29 cellular contexts compared by ENCODE assay signal in the genomic region with DNA sequence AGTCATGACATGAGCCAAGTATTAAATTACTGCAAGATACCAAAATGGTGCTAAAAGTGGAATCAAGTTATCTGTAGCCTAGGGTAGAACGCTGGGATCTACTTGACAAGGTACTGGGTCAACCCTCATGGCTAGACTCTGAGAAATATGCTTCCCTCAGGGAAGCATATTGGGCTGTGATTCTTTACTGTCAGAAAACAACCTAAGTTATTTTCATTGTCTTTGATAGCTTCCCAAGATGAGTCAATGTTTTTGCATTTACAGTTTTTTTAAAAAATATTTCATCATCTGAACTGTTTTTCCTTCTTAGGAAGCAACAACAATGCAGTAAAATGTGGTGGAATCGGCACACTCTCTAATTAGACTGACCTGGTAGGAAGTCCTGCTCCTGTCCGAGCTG.
DNase-seq lines count a peak whose midpoint lies in the region; ATAC-seq, FAIRE-seq and TF ChIP-seq lines count a peak whose summit lies in the region.
"Had no signal": no experiment of that assay in that cellular context is flagged by ENCODE, and none has a peak within 500 bp of the region (broad histone marks: within the 10 kb centered on the region; RNA-seq: fewer than 3 reads in every experiment).

No MANE protein-coding gene starts in this region.

- no peaks in the 10 kb centered on the region for H3K4me1 Mint-ChIP-seq in activated CD8-positive, alpha-beta memory T cell treated with anti-CD3 and anti-CD28 coated beads, Interleukin-2, amount 10 ng/mL, durations not matched to agents 7 days and 5 days
- H3K4me1 Mint-ChIP-seq in immature natural killer cell, result no peaks in the 10 kb centered on the region
- H3K4me1 Mint-ChIP-seq: activated CD4-positive, alpha-beta T cell treated with anti-CD3 and anti-CD28 coated beads, Interleukin-2, amount 10 ng/mL, durations not matched to agents 7 days and 5 days; natural killer cell; stimulated activated naive B cell treated with anti-CD40 and anti-IgM and Interleukin-4, amounts not matched to agents 10 μg/mL and 1 μg/mL and 100 μg/mL, for 72 hours had no signal

- 57 to 62% methylated on average over 3 of the region's 3 CpGs for WGBS in lower leg skin, 2 donors

- no peak overlapping the region for H3K4me3 Mint-ChIP-seq in activated CD8-positive, alpha-beta memory T cell treated with anti-CD3 and anti-CD28 coated beads, Interleukin-2, amount 10 ng/mL, durations not matched to agents 7 days and 5 days
- H3K4me3 Mint-ChIP-seq in immature natural killer cell, result no peak overlapping the region
- H3K4me3 Mint-ChIP-seq: activated CD4-positive, alpha-beta T cell treated with anti-CD3 and anti-CD28 coated beads, Interleukin-2, amount 10 ng/mL, durations not matched to agents 7 days and 5 days; activated naive CD8-positive, alpha-beta T cell; activated T-helper 1 cell treated with anti-CD3 and anti-CD28 coated beads, Interleukin-12 subunit alpha, Interleukin-12 subunit beta, Interleukin-2, Interleukin-4 antibody, amounts not matched to agents 30 ng/mL and 10 ng/mL and 1 ng/mL, durations not matched to agents 14 hours and 24 hours and 36 hours; CD14-positive monocyte; effector memory CD8-positive, alpha-beta T cell; natural killer cell; stimulated activated naive B cell treated with anti-CD40 and anti-IgM and Interleukin-4, amounts not matched to agents 10 μg/mL and 1 μg/mL and 100 μg/mL, for 72 hours had no signal

- H3K27me3 Mint-ChIP-seq in activated CD8-positive, alpha-beta memory T cell treated with anti-CD3 and anti-CD28 coated beads, Interleukin-2, amount 10 ng/mL, durations not matched to agents 7 days and 5 days, result no peaks in the 10 kb centered on the region
- H3K27me3 Mint-ChIP-seq in immature natural killer cell (ENCODE audit: low read depth in 3 of 3), result no peaks in the 10 kb centered on the region
- H3K27me3 Mint-ChIP-seq: activated CD4-positive, alpha-beta T cell treated with anti-CD3 and anti-CD28 coated beads, Interleukin-2, amount 10 ng/mL, durations not matched to agents 7 days and 5 days; activated naive CD8-positive, alpha-beta T cell; effector memory CD8-positive, alpha-beta T cell; stimulated activated naive B cell treated with anti-CD40 and anti-IgM and Interleukin-4, amounts not matched to agents 10 μg/mL and 1 μg/mL and 100 μg/mL, for 72 hours had no signal

- no peaks in the 10 kb centered on the region for H3K9me3 Mint-ChIP-seq in activated CD8-positive, alpha-beta memory T cell treated with anti-CD3 and anti-CD28 coated beads, Interleukin-2, amount 10 ng/mL, durations not matched to agents 7 days and 5 days (ENCODE audit: low read depth)
- no peaks in the 10 kb centered on the region for H3K9me3 Mint-ChIP-seq in immature natural killer cell
- H3K9me3 Mint-ChIP-seq: activated CD4-positive, alpha-beta T cell treated with anti-CD3 and anti-CD28 coated beads, Interleukin-2, amount 10 ng/mL, durations not matched to agents 7 days and 5 days; activated T-helper 1 cell treated with anti-CD3 and anti-CD28 coated beads, Interleukin-12 subunit alpha, Interleukin-12 subunit beta, Interleukin-2, Interleukin-4 antibody, amounts not matched to agents 30 ng/mL and 10 ng/mL and 1 ng/mL, durations not matched to agents 14 hours and 24 hours and 36 hours; CD14-positive monocyte; effector memory CD8-positive, alpha-beta T cell; natural killer cell; stimulated activated naive B cell treated with anti-CD40 and anti-IgM and Interleukin-4, amounts not matched to agents 10 μg/mL and 1 μg/mL and 100 μg/mL, for 72 hours had no signal

- no peaks in the 10 kb centered on the region for H3K36me3 Mint-ChIP-seq in activated CD8-positive, alpha-beta memory T cell treated with anti-CD3 and anti-CD28 coated beads, Interleukin-2, amount 10 ng/mL, durations not matched to agents 7 days and 5 days
- peaks cover 6 to 29% (median 19%) of the 10 kb centered on the region in 3 donors for H3K36me3 Mint-ChIP-seq in immature natural killer cell
- H3K36me3 Mint-ChIP-seq: natural killer cell had no signal

- H3K4me3 ChIP-seq in AG10803 (ENCODE audit: low read length) (no peak overlapping the region), lower leg skin (ENCODE audit: low read depth, poor library complexity, severe bottlenecking) (no peak overlapping the region)
- H3K4me3 ChIP-seq: heart left ventricle, left lung, right atrium auricular region, SK-N-MC, suprapubic skin had no signal

- TF ChIP-seq CTCF in AG10803 (conservative IDR thresholded peaks at IDR 0.05; ENCODE audit: low read length) (no peak), lower leg skin (IDR thresholded peaks at IDR 0.05) (no peak)

- FAIRE-seq in endometrium (lab: Jason Lieb, UNC), result peak; percentile 54

- peak; percentile 75 for DNase-seq in AG10803 (ENCODE audit: low read depth)
- DNase-seq in HCEC 1CT, result peak; percentile 39
- DNase-seq in myocyte (ENCODE audit: low read depth), result peak; percentile 15
- no peak for DNase-seq in activated CD8-positive, alpha-beta memory T cell treated with anti-CD3 and anti-CD28 coated beads, Interleukin-2, amount 10 ng/mL, durations not matched to agents 7 days and 5 days
- DNase-seq in 8988T, result no peak
- DNase-seq in immature natural killer cell, result no peak
- DNase-seq in lower leg skin (ENCODE audit: low spot score in 2 of 2), result no peak
- DNase-seq: activated CD4-positive, alpha-beta T cell treated with anti-CD3 and anti-CD28 coated beads, Interleukin-2, amount 10 ng/mL, durations not matched to agents 7 days and 5 days; Calu3; effector memory CD8-positive, alpha-beta T cell; heart left ventricle; left lung; natural killer cell; NCI-H1105; NCI-H2029; NCI-H82; RPMI8226; stimulated activated CD4-positive, alpha-beta T cell treated with anti-CD3 and anti-CD28 coated beads, Interleukin-12 subunit alpha, Interleukin-12 subunit beta, amount 100 ng/mL, for 4 hours; stimulated activated CD4-positive, alpha-beta T cell treated with anti-CD3 and anti-CD28 coated beads, Interleukin-4, amount 100 ng/mL, for 24 hours; stimulated activated naive B cell treated with anti-CD40 and anti-IgM and Interleukin-4, amounts not matched to agents 10 μg/mL and 1 μg/mL and 100 μg/mL, for 72 hours; WERI-Rb-1 had no signal

- intact Hi-C loops in lower leg skin (cut with DNase I; ENCODE audit: low total_unique reads), result no loop called here

- TF ChIP-seq POLR2A in lower leg skin (IDR thresholded peaks at IDR 0.05), result no peak

- CTCF ChIA-PET in activated CD8-positive, alpha-beta memory T cell treated with anti-CD3 and anti-CD28 coated beads, Interleukin-2, amount 10 ng/mL, durations not matched to agents 7 days and 5 days (lab: Charles Lee), result no interaction called here

- no peak for ATAC-seq in activated CD8-positive, alpha-beta memory T cell treated with anti-CD3 and anti-CD28 coated beads, Interleukin-2, amount 10 ng/mL, durations not matched to agents 7 days and 5 days
- ATAC-seq: effector memory CD8-positive, alpha-beta T cell; HCT116; heart left ventricle; left lung; natural killer cell; stimulated activated naive B cell treated with anti-CD40 and anti-IgM and Interleukin-4, amounts not matched to agents 10 μg/mL and 1 μg/mL and 100 μg/mL, for 72 hours had no signal

- H3K27ac Mint-ChIP-seq in activated CD8-positive, alpha-beta memory T cell treated with anti-CD3 and anti-CD28 coated beads, Interleukin-2, amount 10 ng/mL, durations not matched to agents 7 days and 5 days, result no peak overlapping the region
- no peak overlapping the region for H3K27ac Mint-ChIP-seq in immature natural killer cell
- H3K27ac Mint-ChIP-seq: activated CD4-positive, alpha-beta T cell treated with anti-CD3 and anti-CD28 coated beads, Interleukin-2, amount 10 ng/mL, durations not matched to agents 7 days and 5 days; activated naive CD8-positive, alpha-beta T cell; activated T-helper 1 cell treated with anti-CD3 and anti-CD28 coated beads, Interleukin-12 subunit alpha, Interleukin-12 subunit beta, Interleukin-2, Interleukin-4 antibody, amounts not matched to agents 30 ng/mL and 10 ng/mL and 1 ng/mL, durations not matched to agents 14 hours and 24 hours and 36 hours; CD14-positive monocyte; effector memory CD8-positive, alpha-beta T cell; natural killer cell; stimulated activated naive B cell treated with anti-CD40 and anti-IgM and Interleukin-4, amounts not matched to agents 10 μg/mL and 1 μg/mL and 100 μg/mL, for 72 hours had no signal

Comparison
In these comparisons a context has a peak if more than half of its experiments do, and no peak if none do; other contexts are left out.
1. DNase-seq: peak in AG10803 (single experiment), HCEC 1CT (single experiment) and myocyte (single experiment); none in activated CD8-positive, alpha-beta memory T cell treated with anti-CD3 and anti-CD28 coated beads, Interleukin-2, amount 10 ng/mL, durations not matched to agents 7 days and 5 days (single experiment), 8988T (single experiment), immature natural killer cell (0 of 3) and lower leg skin (0 of 2).